Comparison of ENCODE assay signal across 11 cellular contexts in genomic region chr5:10479226-10479721, GRCh38. TPM values are rescaled to one million over a fixed set of nuclear protein-coding genes. Genes with fewer than 3 reads are reported as not detected.
A peak's percentile ranks its signal among the peaks of the same experiment; 100 is the strongest.
DNase-seq lines count a peak whose midpoint lies in the region; ATAC-seq, FAIRE-seq and TF ChIP-seq lines count a peak whose summit lies in the region.
"Had no signal": no experiment of that assay in that cellular context is flagged by ENCODE, and none has a peak within 500 bp of the region (broad histone marks: within the 10 kb centered on the region; RNA-seq: fewer than 3 reads in every experiment).

No MANE protein-coding gene starts in this region.

- H3K79me1 ChIP-seq in mesenchymal stem cell (replicated peaks; ENCODE audit: low read length, poor library complexity, severe bottlenecking) = no peaks in the 10 kb centered on the region

- peak overlapping the region; percentile 38 for H2AK5ac ChIP-seq in mesenchymal stem cell (ENCODE audit: low read length, severe bottlenecking)

- no peak overlapping the region for H3K4me3 ChIP-seq in astrocyte of the spinal cord (ENCODE audit: low read depth, low read length)
- no peak overlapping the region for H3K4me3 ChIP-seq in mesenchymal stem cell (ENCODE audit: insufficient read depth in 1 of 2, low read depth in 1 of 2, low read length in 2 of 2)
- no peak overlapping the region for H3K4me3 ChIP-seq in neural progenitor cell

- TF ChIP-seq CTCF in astrocyte of the spinal cord (IDR thresholded peaks at IDR 0.05; ENCODE audit: low read depth, low read length) (no peak), neural progenitor cell (IDR thresholded peaks at IDR 0.05) (no peak)

- in situ Hi-C loops in astrocyte of the spinal cord (cut with HindIII; ENCODE audit: low sequenced_read_pairs) = no loop called here

- peak overlapping the region; percentile 30 for H2AFZ ChIP-seq in mesenchymal stem cell (ENCODE audit: low read depth, low read length)
- H2AFZ ChIP-seq in neural progenitor cell (replicated peaks) = no peak overlapping the region

- no peak overlapping the region for H4K8ac ChIP-seq in mesenchymal stem cell (ENCODE audit: low read length)

- no peak overlapping the region for H3K9ac ChIP-seq in mesenchymal stem cell (ENCODE audit: low read length)
- H3K9ac ChIP-seq in neural progenitor cell = no peak overlapping the region

- peak overlapping the region; percentile 1 for H2BK5ac ChIP-seq in mesenchymal stem cell (ENCODE audit: low read depth, low read length, poor library complexity, severe bottlenecking)

- H3K4me2 ChIP-seq in mesenchymal stem cell (ENCODE audit: low read length, poor library complexity, severe bottlenecking) (peak overlapping the region; percentile 38), neural progenitor cell (no peak overlapping the region)

- H3K23ac ChIP-seq in mesenchymal stem cell (ENCODE audit: low read length in 2 of 2) = no peak overlapping the region

- no peak overlapping the region for H3K27ac Mint-ChIP-seq in activated CD8-positive, alpha-beta memory T cell treated with anti-CD3 and anti-CD28 coated beads, Interleukin-2, amount 10 ng/mL, durations not matched to agents 7 days and 5 days
- H3K27ac Mint-ChIP-seq in neural progenitor cell = no peak overlapping the region
- H3K27ac Mint-ChIP-seq in activated naive CD4-positive, alpha-beta T cell treated with anti-CD3 and anti-CD28 coated beads, Interleukin-2, amount 10 ng/mL, durations not matched to agents 7 days and 5 days = no peak overlapping the region

- H3K18ac ChIP-seq in mesenchymal stem cell (ENCODE audit: low read depth in 1 of 2, low read length in 2 of 2) = peak overlapping the region in 1 of 2 experiments; percentile 29

- H3K9me3 Mint-ChIP-seq in activated CD8-positive, alpha-beta memory T cell treated with anti-CD3 and anti-CD28 coated beads, Interleukin-2, amount 10 ng/mL, durations not matched to agents 7 days and 5 days (ENCODE audit: low read depth) = no peaks in the 10 kb centered on the region
- H3K9me3 Mint-ChIP-seq in neural progenitor cell = peaks cover 7% of the 10 kb centered on the region
- H3K9me3 Mint-ChIP-seq in activated naive CD4-positive, alpha-beta T cell treated with anti-CD3 and anti-CD28 coated beads, Interleukin-2, amount 10 ng/mL, durations not matched to agents 7 days and 5 days = peaks cover 2% of the 10 kb centered on the region

- peaks cover 11% of the 10 kb centered on the region for H3F3A ChIP-seq in neural progenitor cell (ENCODE audit: low read depth)

- H2BK15ac ChIP-seq in mesenchymal stem cell (ENCODE audit: low read depth, poor library complexity, severe bottlenecking) = no peak overlapping the region

- no peak overlapping the region for H2BK120ac ChIP-seq in mesenchymal stem cell (ENCODE audit: low read depth, low read length)

- FAIRE-seq in GM19239 (lab: Jason Lieb, UNC) = no peak

- no peak overlapping the region for H4K91ac ChIP-seq in mesenchymal stem cell (ENCODE audit: low read length)

- peaks cover 26% of the 10 kb centered on the region for H3K27me3 Mint-ChIP-seq in activated CD8-positive, alpha-beta memory T cell treated with anti-CD3 and anti-CD28 coated beads, Interleukin-2, amount 10 ng/mL, durations not matched to agents 7 days and 5 days
- peaks cover 11% of the 10 kb centered on the region for H3K27me3 Mint-ChIP-seq in neural progenitor cell (ENCODE audit: insufficient read depth, low read depth)
- H3K27me3 Mint-ChIP-seq in activated naive CD4-positive, alpha-beta T cell treated with anti-CD3 and anti-CD28 coated beads, Interleukin-2, amount 10 ng/mL, durations not matched to agents 7 days and 5 days = peaks cover 37% of the 10 kb centered on the region

- no peaks in the 10 kb centered on the region for H4K20me1 ChIP-seq in neural progenitor cell (ENCODE audit: low read depth)

- DNase-seq in DMS79 treated with DMSO at 0.1 percent for 48 hours (lab: John Stamatoyannopoulos, UW) = peak; percentile 49
- peak; percentile 26 for DNase-seq in NCI-H128 (lab: John Stamatoyannopoulos, UW; ENCODE audit: unreplicated experiment)
- peak; percentile 82 for DNase-seq in astrocyte of the spinal cord (ENCODE audit: low read depth, low spot score)
- DNase-seq in mesenchymal stem cell = peak; percentile 74
- no peak for DNase-seq in activated CD8-positive, alpha-beta memory T cell treated with anti-CD3 and anti-CD28 coated beads, Interleukin-2, amount 10 ng/mL, durations not matched to agents 7 days and 5 days
- DNase-seq in neural progenitor cell (ENCODE audit: low spot score) = no peak
- DNase-seq in GM19239 (ENCODE audit: insufficient read length, low spot score) = no peak
- DNase-seq in activated naive CD4-positive, alpha-beta T cell treated with anti-CD3 and anti-CD28 coated beads, Interleukin-2, amount 10 ng/mL, durations not matched to agents 7 days and 5 days = no peak
- DNase-seq: activated T-cell treated with anti-CD3 and anti-CD28 coated beads, Interleukin-2, amount 50 U/mL, for 1 hour; DND-41; left cardiac atrium had no signal

- no peak overlapping the region for H3K4me3 Mint-ChIP-seq in activated CD8-positive, alpha-beta memory T cell treated with anti-CD3 and anti-CD28 coated beads, Interleukin-2, amount 10 ng/mL, durations not matched to agents 7 days and 5 days
- H3K4me3 Mint-ChIP-seq in neural progenitor cell = no peak overlapping the region
- H3K4me3 Mint-ChIP-seq in activated naive CD4-positive, alpha-beta T cell treated with anti-CD3 and anti-CD28 coated beads, Interleukin-2, amount 10 ng/mL, durations not matched to agents 7 days and 5 days = no peak overlapping the region

- 61% methylated on average over 11 of the region's 11 CpGs for WGBS in mesenchymal stem cell

- no peaks in the 10 kb centered on the region for H3K79me2 ChIP-seq in neural progenitor cell (ENCODE audit: low read depth)

- no peak overlapping the region for H3K14ac ChIP-seq in mesenchymal stem cell (ENCODE audit: low read length in 2 of 2)

- H3K27ac ChIP-seq in mesenchymal stem cell (ENCODE audit: low read length, poor library complexity, severe bottlenecking) = peak overlapping the region; percentile 61
- no peak overlapping the region for H3K27ac ChIP-seq in neural progenitor cell

- no peaks in the 10 kb centered on the region for H3K4me1 Mint-ChIP-seq in activated CD8-positive, alpha-beta memory T cell treated with anti-CD3 and anti-CD28 coated beads, Interleukin-2, amount 10 ng/mL, durations not matched to agents 7 days and 5 days
- H3K4me1 Mint-ChIP-seq in neural progenitor cell = peaks cover 9% of the 10 kb centered on the region
- no peaks in the 10 kb centered on the region for H3K4me1 Mint-ChIP-seq in activated naive CD4-positive, alpha-beta T cell treated with anti-CD3 and anti-CD28 coated beads, Interleukin-2, amount 10 ng/mL, durations not matched to agents 7 days and 5 days

- H3K9me3 ChIP-seq in mesenchymal stem cell (ENCODE audit: control insufficient read depth, low read length) (no peaks in the 10 kb centered on the region), neural progenitor cell (ENCODE audit: low read depth) (no peaks in the 10 kb centered on the region)

- no peaks in the 10 kb centered on the region for H3K36me3 Mint-ChIP-seq in activated CD8-positive, alpha-beta memory T cell treated with anti-CD3 and anti-CD28 coated beads, Interleukin-2, amount 10 ng/mL, durations not matched to agents 7 days and 5 days
- H3K36me3 Mint-ChIP-seq in neural progenitor cell = no peaks in the 10 kb centered on the region
- no peaks in the 10 kb centered on the region for H3K36me3 Mint-ChIP-seq in activated naive CD4-positive, alpha-beta T cell treated with anti-CD3 and anti-CD28 coated beads, Interleukin-2, amount 10 ng/mL, durations not matched to agents 7 days and 5 days

- H3K4ac ChIP-seq in mesenchymal stem cell (ENCODE audit: low read depth in 1 of 2, low read length in 2 of 2) = no peak overlapping the region

- no peak overlapping the region for H2BK12ac ChIP-seq in mesenchymal stem cell (ENCODE audit: low read length in 2 of 2)

- CTCF ChIA-PET in activated CD8-positive, alpha-beta memory T cell treated with anti-CD3 and anti-CD28 coated beads, Interleukin-2, amount 10 ng/mL, durations not matched to agents 7 days and 5 days (lab: Charles Lee) = no interaction called here
- CTCF ChIA-PET in activated naive CD4-positive, alpha-beta T cell treated with anti-CD3 and anti-CD28 coated beads, Interleukin-2, amount 10 ng/mL, durations not matched to agents 7 days and 5 days (lab: Charles Lee) = interaction anchor here (0.7 kb wide), 1 partner anchor 11 kb away, joined by 3 read pairs; no protein-coding TSS in a partner anchor

- no peaks in the 10 kb centered on the region for H3K36me3 ChIP-seq in mesenchymal stem cell (ENCODE audit: control insufficient read depth in 1 of 2, insufficient read depth in 2 of 2, low read depth in 1 of 2, low read length in 2 of 2)
- no peaks in the 10 kb centered on the region for H3K36me3 ChIP-seq in neural progenitor cell

- no peaks in the 10 kb centered on the region for H3K27me3 ChIP-seq in mesenchymal stem cell (ENCODE audit: control insufficient read depth in 1 of 2, insufficient read depth in 1 of 2, low read length in 2 of 2)
- H3K27me3 ChIP-seq in neural progenitor cell = no peaks in the 10 kb centered on the region

- ATAC-seq in activated CD8-positive, alpha-beta memory T cell treated with anti-CD3 and anti-CD28 coated beads, Interleukin-2, amount 10 ng/mL, durations not matched to agents 7 days and 5 days = no peak

- H3K4me1 ChIP-seq in mesenchymal stem cell (ENCODE audit: control insufficient read depth, insufficient read depth, low read depth, low read length) (peaks cover 10% of the 10 kb centered on the region), neural progenitor cell (no peaks in the 10 kb centered on the region)

RNA-seq across cellular contexts. Expression of gene ROPN1L, which starts 37.6 kb away (rescaled TPM):
- 0.43 TPM for polyA plus RNA-seq in mesenchymal stem cell (2013, experiment 1 of 2)
- polyA plus RNA-seq in mesenchymal stem cell (2013, experiment 2 of 2) = 0.29 TPM
- 1 to 10 TPM; 1.1 to 2.4 TPM for total RNA-seq in activated CD8-positive, alpha-beta memory T cell treated with anti-CD3 and anti-CD28 coated beads, Interleukin-2, amount 10 ng/mL, durations not matched to agents 7 days and 5 days
- total RNA-seq in neural progenitor cell (ENCODE audit: low replicate concordance) = 0.22 TPM in 1 of 2 replicates, not detected in the other

Comparison
In these comparisons a context has a peak if more than half of its experiments do, and no peak if none do; other contexts are left out.
1. DNase-seq: peak in DMS79 treated with DMSO at 0.1 percent for 48 hours (single experiment), NCI-H128 (single experiment), astrocyte of the spinal cord (single experiment) and mesenchymal stem cell (single experiment); none in activated CD8-positive, alpha-beta memory T cell treated with anti-CD3 and anti-CD28 coated beads, Interleukin-2, amount 10 ng/mL, durations not matched to agents 7 days and 5 days (single experiment), neural progenitor cell (single experiment), GM19239 (single experiment) and activated naive CD4-positive, alpha-beta T cell treated with anti-CD3 and anti-CD28 coated beads, Interleukin-2, amount 10 ng/mL, durations not matched to agents 7 days and 5 days (single experiment).